20 cellular contexts compared by ENCODE assay signal in genomic region chr9:135703726-135704125, GRCh38. TPM values are rescaled to one million over a fixed set of nuclear protein-coding genes. Genes with fewer than 3 reads are reported as not detected.
"Had no signal": no experiment of that assay in that cellular context is flagged by ENCODE, and none has a peak within 500 bp of the region (broad histone marks: within the 10 kb centered on the region; RNA-seq: fewer than 3 reads in every experiment).

No MANE protein-coding gene starts in this region.

- H3K9me3 ChIP-seq: pancreas, sigmoid colon, stomach, thoracic aorta had no signal

- H3K27ac ChIP-seq: pancreas, sigmoid colon, stomach, thoracic aorta had no signal

- FAIRE-seq: endometrium, pancreas had no signal

- H3K4me1 ChIP-seq: pancreas had no signal

- DNase-seq: activated CD4-positive, alpha-beta T cell treated with anti-CD3 and anti-CD28 coated beads, Interleukin-2, amount 50 U/mL, for 48 hours; activated naive CD4-positive, alpha-beta T cell treated with anti-CD3 and anti-CD28 coated beads, Interleukin-2, amount 10 ng/mL, durations not matched to agents 7 days and 5 days; activated T-cell treated with anti-CD3 and anti-CD28 coated beads, Interleukin-2, amount 50 U/mL, for 1 hour; kidney glomerular epithelial cell; mesenchymal stem cell; pancreas; sigmoid colon; stimulated activated CD4-positive, alpha-beta T cell treated with anti-CD3 and anti-CD28 coated beads, Interleukin-1b, Interleukin-23, amount 100 ng/mL, for 48 hours; stomach; T-cell; T1000 had no signal

- H3K4me3 ChIP-seq: pancreas, sigmoid colon, stomach, thoracic aorta had no signal

- H3K36me3 ChIP-seq: pancreas, sigmoid colon, stomach, thoracic aorta had no signal

RNA-seq across cellular contexts. Expression of gene KCNT1, which starts 1.7 kb away (rescaled TPM):
- total RNA-seq: chondrocyte, dermis microvascular lymphatic vessel endothelial cell, esophagus mucosa had no signal

RNA-seq across cellular contexts. Expression of gene SOHLH1, which starts 4.4 kb away (rescaled TPM):
- total RNA-seq: chondrocyte, esophagus mucosa, liver, pancreas, sigmoid colon, stomach, T-cell, thoracic aorta, ureter had no signal
- polyA plus RNA-seq: adipose tissue, liver, neural cell, sigmoid colon, stomach had no signal

RNA-seq across cellular contexts. Expression of gene LCN9, which starts 40.6 kb away (rescaled TPM):
- total RNA-seq: dermis microvascular lymphatic vessel endothelial cell, esophagus mucosa, liver, pancreas, sigmoid colon, stomach, T-cell, thoracic aorta, ureter had no signal
- polyA plus RNA-seq: liver, pancreas, sigmoid colon, stomach had no signal
